In the genomic region with DNA sequence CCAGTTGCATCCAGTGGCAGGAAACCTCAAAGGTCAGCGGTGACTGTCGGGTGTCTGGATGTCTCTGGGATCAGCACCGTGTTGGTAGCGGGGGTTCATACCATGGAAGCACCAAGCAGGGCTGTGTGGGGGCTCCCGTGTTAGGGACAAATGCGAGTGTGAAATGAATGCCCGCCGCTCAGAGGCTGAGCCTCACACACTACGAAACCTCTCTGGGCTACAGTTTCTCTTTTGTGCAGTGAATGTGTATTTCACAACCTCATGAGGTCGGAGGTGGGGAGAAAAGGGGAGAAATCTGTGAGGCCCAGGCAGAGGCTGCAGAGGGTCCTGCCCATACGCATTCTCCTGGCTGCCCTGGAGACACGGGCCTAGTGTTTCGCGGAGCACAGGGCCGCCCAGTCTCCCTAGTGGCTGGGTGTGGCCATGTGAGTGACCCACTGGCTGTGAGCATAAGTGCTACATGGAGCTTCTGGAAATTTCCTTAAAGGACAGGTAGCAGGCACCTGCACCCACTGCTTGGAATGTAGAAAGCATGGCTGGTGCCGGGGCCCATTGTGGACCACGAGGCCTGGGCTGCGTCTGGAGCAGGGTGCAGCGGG, we compare ENCODE assay signal across 16 cellular contexts.
DNase-seq lines count a peak whose midpoint lies in the region; ATAC-seq and TF ChIP-seq lines count a peak whose summit lies in the region.
"Had no signal": no experiment of that assay in that cellular context is flagged by ENCODE, and none has a peak within 500 bp of the region (broad histone marks: within the 10 kb centered on the region; RNA-seq: fewer than 3 reads in every experiment).

No MANE protein-coding gene starts in this region.

- no peaks in the 10 kb centered on the region for H3K9me3 ChIP-seq in right atrium auricular region
- no peaks in the 10 kb centered on the region for H3K9me3 ChIP-seq in neutrophil
- no peaks in the 10 kb centered on the region for H3K9me3 ChIP-seq in vagina
- H3K9me3 ChIP-seq: A549, ascending aorta had no signal

- H3K4me1 ChIP-seq in right atrium auricular region (peaks cover 0 to 19% of the 10 kb centered on the region in 2 donors), neutrophil (ENCODE audit: control insufficient read depth in 1 of 2, insufficient read depth in 1 of 2, low read depth in 1 of 2, low read length in 1 of 2) (peaks cover 62 to 66% of the 10 kb centered on the region in 2 experiments), vagina (peaks cover 29% of the 10 kb centered on the region)
- H3K4me1 ChIP-seq: A549 had no signal

- no peak overlapping the region for H3K4me3 ChIP-seq in right atrium auricular region
- H3K4me3 ChIP-seq in dorsolateral prefrontal cortex, result no peak overlapping the region
- peak overlapping the region; percentile 51 to 56 for H3K4me3 ChIP-seq in neutrophil (ENCODE audit: low read depth in 1 of 2, low read length in 1 of 2)
- H3K4me3 ChIP-seq in vagina, result no peak overlapping the region
- H3K4me3 ChIP-seq: A549, ascending aorta, SK-N-MC had no signal

- TF ChIP-seq CTCF in right atrium auricular region (IDR thresholded peaks at IDR 0.05), result no peak
- TF ChIP-seq CTCF in dorsolateral prefrontal cortex (IDR thresholded peaks at IDR 0.05 in 54 of 56, conservative IDR thresholded peaks at IDR 0.05 in 2 of 56; ENCODE audit: low read depth in 1 of 56, partially characterized antibody in 56 of 56), result no peak
- TF ChIP-seq CTCF in neutrophil (IDR thresholded peaks at IDR 0.05), result no peak
- no peak for TF ChIP-seq CTCF in vagina (IDR thresholded peaks at IDR 0.05)

- intact Hi-C loops in Right ventricle myocardium inferior (cut with DNase I), result no loop called here
- intact Hi-C loops in dorsolateral prefrontal cortex (cut with DNase I), result loop anchor here in 1 of 2 donors (2.0 to 10.0 kb wide), 3 partner anchors 65 to 487 kb away; no protein-coding TSS in a partner anchor
- intact Hi-C loops in vagina (cut with DNase I), result no loop called here

- no peak for TF ChIP-seq POLR2A in vagina (IDR thresholded peaks at IDR 0.05)

- peak; percentile 35 for DNase-seq in Right ventricle myocardium inferior (ENCODE audit: missing footprints)
- DNase-seq in right atrium auricular region (ENCODE audit: low spot score), result no peak
- DNase-seq in dorsolateral prefrontal cortex, result no peak
- DNase-seq in vagina (ENCODE audit: extremely low spot score in 2 of 2), result no peak
- DNase-seq: activated CD8-positive, alpha-beta T cell treated with anti-CD3 and anti-CD28 coated beads for 36 hours; activated effector memory CD4-positive, alpha-beta T cell treated with Interleukin-2 at 50 U/mL for 16 hours; CD4-positive, alpha-beta memory T cell; NCI-H2171 treated with DMSO at 0.1 percent for 48 hours; OCI-M1 had no signal

- H3K36me3 ChIP-seq in right atrium auricular region (no peaks in the 10 kb centered on the region), neutrophil (no peaks in the 10 kb centered on the region), vagina (no peaks in the 10 kb centered on the region)
- H3K36me3 ChIP-seq: ascending aorta had no signal

- H3K27ac ChIP-seq in right atrium auricular region (peak overlapping the region in 1 of 2 donors; percentile 14), dorsolateral prefrontal cortex (peak overlapping the region in 42 of 59 donors; percentile 15 to 88 (median 70)), neutrophil (peak overlapping the region; percentile 76), vagina (peak overlapping the region; percentile 56)
- H3K27ac ChIP-seq: A549, SK-N-MC had no signal

- H3K27me3 ChIP-seq in right atrium auricular region (no peaks in the 10 kb centered on the region), dorsolateral prefrontal cortex (no peaks in the 10 kb centered on the region), neutrophil (no peaks in the 10 kb centered on the region), vagina (no peaks in the 10 kb centered on the region)
- H3K27me3 ChIP-seq: ascending aorta had no signal

- ATAC-seq in Right ventricle myocardium inferior (no peak), GM18907 (IDR thresholded peaks at IDR 0.05; ENCODE audit: unreplicated experiment) (no peak), HG02870 (IDR thresholded peaks at IDR 0.05; ENCODE audit: unreplicated experiment) (no peak), HG03108 (IDR thresholded peaks at IDR 0.05; ENCODE audit: unreplicated experiment) (no peak)
- ATAC-seq: A549; activated CD8-positive, alpha-beta T cell treated with anti-CD3 and anti-CD28 coated beads for 36 hours had no signal

Comparison
In these comparisons a context has a peak if more than half of its experiments do, and no peak if none do; other contexts are left out.
1. H3K4me3 ChIP-seq: peak in neutrophil (2 of 2); none in right atrium auricular region (0 of 2), dorsolateral prefrontal cortex (0 of 59) and vagina (0 of 2).